25 cellular contexts compared by ENCODE assay signal in the genomic region with DNA sequence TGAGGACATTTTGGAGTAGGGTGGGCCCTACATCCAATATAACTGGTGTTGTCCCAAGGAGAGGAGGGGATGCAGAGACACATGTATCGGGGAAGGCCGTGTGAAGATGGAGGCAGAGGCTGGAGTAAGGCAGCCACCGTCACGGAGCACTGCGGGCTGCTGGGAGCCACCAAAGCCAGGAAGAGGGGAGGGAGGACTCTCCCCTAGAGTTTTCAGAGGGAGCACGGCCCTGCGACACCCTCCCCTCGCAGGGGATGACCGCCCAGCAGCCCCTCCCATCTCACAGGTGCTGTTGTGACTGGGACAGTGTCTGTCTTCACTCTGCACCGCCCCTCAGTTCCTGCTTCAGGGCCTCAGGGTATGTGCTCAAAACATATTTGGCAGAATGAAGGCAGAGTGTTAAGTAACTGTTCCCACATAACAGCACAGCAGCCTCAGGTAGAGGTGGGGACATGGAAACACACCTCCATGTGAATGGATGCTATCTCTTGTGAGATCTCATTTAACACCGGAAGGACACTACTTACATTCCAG.
DNase-seq lines count a peak whose midpoint lies in the region; ATAC-seq, FAIRE-seq and TF ChIP-seq lines count a peak whose summit lies in the region.
"Had no signal": no experiment of that assay in that cellular context is flagged by ENCODE, and none has a peak within 500 bp of the region (broad histone marks: within the 10 kb centered on the region; RNA-seq: fewer than 3 reads in every experiment).

No MANE protein-coding gene starts in this region.

- H3K4me3 Mint-ChIP-seq in WTC11 (no peak overlapping the region), osteocyte (ENCODE audit: unreplicated experiment) (no peak overlapping the region)
- H3K4me3 Mint-ChIP-seq: CD4-positive, CD25-positive, alpha-beta regulatory T cell; CD8-positive, alpha-beta memory T cell; GM23338; HFFc6 had no signal

- intact Hi-C loops in head of caudate nucleus (cut with DNase I) = no loop called here

- H3K9me3 Mint-ChIP-seq in WTC11 (no peaks in the 10 kb centered on the region), osteocyte (ENCODE audit: unreplicated experiment) (no peaks in the 10 kb centered on the region)
- H3K9me3 Mint-ChIP-seq: CD8-positive, alpha-beta memory T cell; GM23338 had no signal

- no peak overlapping the region for H3K27ac ChIP-seq in neuronal stem cell (replicated peaks; ENCODE audit: low read length)
- H3K27ac ChIP-seq: HL-60 had no signal

- no peak for ATAC-seq in WTC11
- no peak for ATAC-seq in GM19035 (IDR thresholded peaks at IDR 0.05; ENCODE audit: unreplicated experiment)
- ATAC-seq: GM12878, GM23338, HCT116 had no signal

- peak overlapping the region; percentile 30 for H2AK5ac ChIP-seq in neuronal stem cell (ENCODE audit: low read depth, low read length)

- peak; percentile 43 for FAIRE-seq in bronchial epithelial cell (lab: Jason Lieb, UNC)
- FAIRE-seq: A204.1, GM12878, H54 had no signal

- no peak overlapping the region for H3K4ac ChIP-seq in neuronal stem cell (ENCODE audit: low read length)

- no peak overlapping the region for H3K9ac ChIP-seq in neuronal stem cell (ENCODE audit: low read depth, low read length, poor library complexity)

- no peaks in the 10 kb centered on the region for H3K36me3 ChIP-seq in bronchial epithelial cell (ENCODE audit: control insufficient read depth, insufficient read depth, low read length)
- H3K36me3 ChIP-seq in neuronal stem cell (replicated peaks in 1 of 2; ENCODE audit: control insufficient read depth in 2 of 2, insufficient read depth in 2 of 2, low read length in 2 of 2) = no peaks in the 10 kb centered on the region
- H3K36me3 ChIP-seq: BE2C had no signal

- H3K27me3 ChIP-seq in bronchial epithelial cell (ENCODE audit: control insufficient read depth, insufficient read depth, low read length) (no peaks in the 10 kb centered on the region), neuronal stem cell (ENCODE audit: control insufficient read depth in 3 of 3, insufficient read depth in 3 of 3, low read depth in 1 of 3, low read length in 3 of 3) (peaks cover 0 to 56% (median 0%) of the 10 kb centered on the region in 3 experiments)

- CTCF ChIA-PET in WTC11 (lab: Charles Lee) = no interaction called here

- H3K4me1 ChIP-seq in neuronal stem cell (ENCODE audit: control insufficient read depth in 2 of 2, insufficient read depth in 1 of 2, low read depth in 1 of 2, low read length in 2 of 2) = peaks cover 0 to 19% of the 10 kb centered on the region in 2 donors
- H3K4me1 ChIP-seq: BE2C had no signal

- H2BK120ac ChIP-seq in neuronal stem cell (ENCODE audit: low read depth, low read length) = no peak overlapping the region

- H3K79me1 ChIP-seq in neuronal stem cell (ENCODE audit: low read depth, low read length) = no peaks in the 10 kb centered on the region

- no peak overlapping the region for H3K27ac Mint-ChIP-seq in WTC11
- no peak overlapping the region for H3K27ac Mint-ChIP-seq in osteocyte (ENCODE audit: unreplicated experiment)
- H3K27ac Mint-ChIP-seq: CD4-positive, CD25-positive, alpha-beta regulatory T cell; GM23338; HFFc6 had no signal

- no peak overlapping the region for H2BK12ac ChIP-seq in neuronal stem cell (ENCODE audit: low read length)

- H3K36me3 Mint-ChIP-seq in WTC11 (no peaks in the 10 kb centered on the region), osteocyte (ENCODE audit: unreplicated experiment) (no peaks in the 10 kb centered on the region)
- H3K36me3 Mint-ChIP-seq: CD4-positive, CD25-positive, alpha-beta regulatory T cell; CD8-positive, alpha-beta memory T cell had no signal

- DNase-seq in WTC11 (ENCODE audit: low spot score) (no peak), bronchial epithelial cell (ENCODE audit: low read depth) (no peak), head of caudate nucleus (peak in 26 of 42 donors; percentile 10 to 88 (median 46)), neuronal stem cell (ENCODE audit: low spot score) (no peak), SW 1271 (lab: John Stamatoyannopoulos, UW) (no peak), osteocyte (ENCODE audit: extremely low spot score, unreplicated experiment) (no peak)
- DNase-seq: ACHN; BE2C; C1 segment of cervical spinal cord; CD4-positive, CD25-positive, alpha-beta regulatory T cell; CD8-positive, alpha-beta memory T cell; COR-L47; DMS 273 treated with DMSO at 0.1 percent for 48 hours; DMS53; DND-41; EL; HFFc6; IMR-90 had no signal

- H3K23ac ChIP-seq in neuronal stem cell (ENCODE audit: low read depth, low read length, poor library complexity) = no peak overlapping the region

- H3K14ac ChIP-seq in neuronal stem cell (ENCODE audit: low read length) = no peak overlapping the region

- TF ChIP-seq CTCF in WTC11 (IDR thresholded peaks at IDR 0.05) (no peak), bronchial epithelial cell (IDR thresholded peaks at IDR 0.05; ENCODE audit: insufficient read depth, low read length, severe bottlenecking) (no peak), osteocyte (IDR thresholded peaks at IDR 0.05) (no peak)

- WGBS in neuronal stem cell (ENCODE audit: extremely low coverage in 2 of 2, insufficient read length in 2 of 2, insufficient replicate concordance in 1 of 2), 2 donors = no CpG with 5 or more reads among the region's 11 CpGs

- POLR2A ChIA-PET in WTC11 (lab: Charles Lee) = no interaction called here

- H3K4me2 ChIP-seq in neuronal stem cell (ENCODE audit: insufficient read depth, low read length, poor library complexity, severe bottlenecking) = no peak overlapping the region
- H3K4me2 ChIP-seq: GM23338 had no signal

- no peak overlapping the region for H4K91ac ChIP-seq in neuronal stem cell (ENCODE audit: low read depth, low read length, poor library complexity)

- H3K27me3 Mint-ChIP-seq in WTC11 (ENCODE audit: low read depth) (peaks cover 2% of the 10 kb centered on the region; the same call in 1 of the 2 replicates), osteocyte (ENCODE audit: unreplicated experiment) (peaks cover 18% of the 10 kb centered on the region)

- H2BK15ac ChIP-seq in neuronal stem cell (ENCODE audit: low read length) = no peak overlapping the region

- H3K18ac ChIP-seq in neuronal stem cell (ENCODE audit: low read length) = peak overlapping the region; percentile 54

- no peak overlapping the region for H4K8ac ChIP-seq in neuronal stem cell (ENCODE audit: low read depth, low read length)

- no peaks in the 10 kb centered on the region for H3K9me3 ChIP-seq in neuronal stem cell (replicated peaks in 1 of 2; ENCODE audit: control insufficient read depth in 2 of 2, insufficient read depth in 1 of 2, low read depth in 1 of 2, low read length in 2 of 2)
- H3K9me3 ChIP-seq: BE2C had no signal

- H3K4me1 Mint-ChIP-seq in WTC11 (peaks cover 30% of the 10 kb centered on the region), osteocyte (ENCODE audit: unreplicated experiment) (no peaks in the 10 kb centered on the region)
- H3K4me1 Mint-ChIP-seq: CD4-positive, CD25-positive, alpha-beta regulatory T cell; CD8-positive, alpha-beta memory T cell had no signal

- no peak overlapping the region for H2BK5ac ChIP-seq in neuronal stem cell (ENCODE audit: low read length)

- H3K4me3 ChIP-seq in bronchial epithelial cell (ENCODE audit: low read depth, low read length) (no peak overlapping the region), neuronal stem cell (ENCODE audit: low read length in 2 of 2) (no peak overlapping the region)
- H3K4me3 ChIP-seq: GM12878, GM23338 had no signal

- no peak overlapping the region for H2AFZ ChIP-seq in neuronal stem cell (ENCODE audit: low read length)
- H2AFZ ChIP-seq: GM23338 had no signal

TF ChIP-seq in WTC11, 78 proteins besides CTCF, POLR2A, EP300 and RAD21:
- TF ChIP-seq E2F4 (CRISPR knock-in tag; IDR thresholded peaks at IDR 0.05; ENCODE audit: borderline replicate concordance, low read depth) (no peak), CREM (CRISPR knock-in tag; IDR thresholded peaks at IDR 0.05) (no peak), NR3C1 (CRISPR knock-in tag; conservative IDR thresholded peaks at IDR 0.05; ENCODE audit: low read depth) (no peak), ZNF263 (CRISPR knock-in tag; IDR thresholded peaks at IDR 0.05; ENCODE audit: low read depth) (peak; percentile 64; the same call in 1 of the 2 replicates), ZNF423 (CRISPR knock-in tag; IDR thresholded peaks at IDR 0.05) (no peak), FOXJ3 (CRISPR knock-in tag; IDR thresholded peaks at IDR 0.05; ENCODE audit: borderline replicate concordance) (no peak), MXD4 (CRISPR knock-in tag; IDR thresholded peaks at IDR 0.05; ENCODE audit: borderline replicate concordance) (no peak), CBFB (CRISPR knock-in tag; IDR thresholded peaks at IDR 0.05; ENCODE audit: low read depth) (no peak)

Comparison
In these comparisons a context has a peak if more than half of its experiments do, and no peak if none do; other contexts are left out.
1. DNase-seq: peak in head of caudate nucleus (26 of 42); none in WTC11 (single experiment), bronchial epithelial cell (single experiment), neuronal stem cell (single experiment), SW 1271 (0 of 2) and osteocyte (single experiment).